In the genomic region with DNA sequence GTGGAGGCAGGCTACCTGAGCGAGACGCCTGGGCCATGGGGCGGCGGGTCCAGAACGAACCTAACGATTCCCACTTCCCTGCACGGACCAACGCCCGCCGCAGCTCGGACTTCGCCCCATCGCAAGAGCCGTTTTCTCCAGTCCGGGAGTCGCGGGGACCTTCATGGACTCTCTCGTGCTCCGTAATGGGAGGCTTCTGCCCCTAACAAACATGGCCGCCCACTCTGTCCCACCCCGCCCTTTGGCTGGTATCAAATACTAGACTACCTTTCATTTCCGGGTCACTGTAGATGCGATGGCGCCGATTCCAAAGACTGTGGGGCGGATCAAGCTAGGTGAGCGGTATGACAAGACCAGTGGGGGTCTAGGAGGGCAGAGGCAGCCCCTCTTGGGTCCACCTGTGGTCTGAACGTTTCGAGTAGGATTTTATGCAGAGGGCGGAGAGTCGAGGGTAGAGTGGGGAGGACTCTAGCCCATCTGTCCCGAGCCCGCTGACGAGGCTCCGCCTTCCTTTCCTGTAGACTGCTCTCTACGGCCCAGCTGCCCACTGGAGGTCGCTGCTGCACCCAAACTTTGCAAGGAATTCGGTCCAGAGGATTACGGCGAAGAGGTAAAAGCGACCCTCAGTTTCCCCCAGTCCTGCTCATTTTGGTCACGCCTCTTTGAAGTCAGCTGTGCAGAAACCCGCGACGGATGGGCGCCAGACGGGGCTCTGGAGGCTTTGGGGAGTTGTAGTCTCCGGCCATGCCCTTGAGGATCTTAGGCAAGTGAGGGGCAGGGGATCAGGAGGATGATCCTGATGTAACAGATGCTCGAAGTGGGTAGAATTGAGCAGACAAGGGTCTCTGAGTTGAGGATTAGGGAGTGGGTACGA, we compare ENCODE assay signal across 7 cellular contexts. TPM values are rescaled to one million over a fixed set of nuclear protein-coding genes. Genes with fewer than 3 reads are reported as not detected.
A peak's percentile ranks its signal among the peaks of the same experiment; 100 is the strongest.
DNase-seq lines count a peak whose midpoint lies in the region; ATAC-seq, FAIRE-seq and TF ChIP-seq lines count a peak whose summit lies in the region.

A gene with protein sequence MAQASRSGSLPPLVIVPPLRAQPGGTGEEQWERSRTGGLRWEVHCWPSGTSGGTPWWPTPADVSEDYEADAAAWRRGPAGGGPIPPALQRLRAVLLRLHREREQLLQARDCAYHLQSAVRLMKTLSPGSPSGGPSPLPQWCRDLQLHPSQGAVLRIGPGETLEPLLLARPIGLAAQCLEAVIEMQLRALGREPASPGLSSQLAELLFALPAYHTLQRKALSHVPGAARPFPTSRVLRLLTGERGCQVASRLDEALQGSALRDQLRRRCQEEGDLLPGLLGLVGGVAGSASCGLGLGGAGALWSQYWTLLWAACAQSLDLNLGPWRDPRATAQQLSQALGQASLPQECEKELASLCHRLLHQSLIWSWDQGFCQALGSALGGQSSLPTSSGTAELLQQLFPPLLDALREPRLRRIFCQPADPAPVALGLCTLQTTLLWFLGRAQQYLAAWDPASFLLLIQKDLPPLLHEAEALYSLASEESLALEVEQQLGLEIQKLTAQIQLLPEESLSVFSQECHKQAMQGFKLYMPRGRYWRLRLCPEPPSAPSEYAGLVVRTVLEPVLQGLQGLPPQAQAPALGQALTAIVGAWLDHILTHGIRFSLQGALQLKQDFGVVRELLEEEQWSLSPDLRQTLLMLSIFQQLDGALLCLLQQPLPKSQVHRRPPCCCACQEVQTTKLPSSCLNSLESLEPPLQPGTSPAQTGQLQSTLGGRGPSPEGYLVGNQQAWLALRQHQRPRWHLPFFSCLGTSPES (minus strand): TSS at position 198 of the 874 bp plus-strand sequence. CDS start 161 bp downstream, at position 37.
A gene (plus strand): TSS at position 281 of the 874 bp plus-strand sequence. CDS start 15 bp downstream, at position 296.

- H3K4me3 Mint-ChIP-seq in T-helper 2 cell treated with Interferon-gamma antibody and Interleukin-4, amounts not matched to agents 5 μg/mL and 100 μg/mL, for 36 hours: peak within 1 kb of the TSS; percentile 99
- H3K4me3 Mint-ChIP-seq in astrocyte (ENCODE audit: unreplicated experiment): peak within 1 kb of the TSS; percentile 98

- 3% methylated on average over 50 of the region's 50 CpGs for WGBS in hepatocyte (ENCODE audit: low lambda C conversion rate, missing lambda C conversion rate)

- peak within 1 kb of the TSS; percentile 88 for H3K9ac ChIP-seq in astrocyte (ENCODE audit: low read length)

- no peak for FAIRE-seq in astrocyte (lab: Jason Lieb, UNC)

- H3K27me3 ChIP-seq in astrocyte (ENCODE audit: insufficient read depth, low read length): no peaks in the 10 kb centered on the region
- no peaks in the 10 kb centered on the region for H3K27me3 ChIP-seq in hepatocyte

- H3K4me2 ChIP-seq in astrocyte (ENCODE audit: low read length) (peak within 1 kb of the TSS; percentile 97), hepatocyte (peak within 1 kb of the TSS; percentile 100)

- H3K36me3 ChIP-seq in astrocyte (ENCODE audit: insufficient read depth, low read length): peaks cover 3% of the 10 kb centered on the region
- no peaks in the 10 kb centered on the region for H3K36me3 ChIP-seq in hepatocyte (replicated peaks; ENCODE audit: insufficient read depth, low read depth)

- H4K20me1 ChIP-seq in astrocyte (ENCODE audit: insufficient read depth, low read length) (peaks cover 13% of the 10 kb centered on the region), hepatocyte (ENCODE audit: insufficient read depth, poor library complexity, severe bottlenecking) (no peaks in the 10 kb centered on the region)

- H3K79me2 ChIP-seq in astrocyte (ENCODE audit: insufficient read depth, low read length) (peaks cover 37% of the 10 kb centered on the region), hepatocyte (peaks cover 55% of the 10 kb centered on the region)

- DNase-seq in NCI-H187 (lab: John Stamatoyannopoulos, UW): peak; percentile 73 to 91
- DNase-seq in T-helper 2 cell treated with Interferon-gamma antibody and Interleukin-4, amounts not matched to agents 5 μg/mL and 100 μg/mL, for 36 hours (ENCODE audit: low spot score): peak; percentile 91
- DNase-seq in astrocyte (ENCODE audit: low read depth): peak; percentile 89
- peak; percentile 97 for DNase-seq in hepatocyte (ENCODE audit: low spot score)
- DNase-seq in retinal pigment epithelial cell (ENCODE audit: low read depth): peak; percentile 83

- ATAC-seq in GM18499 (IDR thresholded peaks at IDR 0.05; ENCODE audit: insufficient read depth, unreplicated experiment) (peak; percentile 70), HG02938 (IDR thresholded peaks at IDR 0.05; ENCODE audit: unreplicated experiment) (peak; percentile 91)

- H3K9me3 ChIP-seq in astrocyte (ENCODE audit: insufficient read depth, low read depth, low read length) (no peaks in the 10 kb centered on the region), hepatocyte (ENCODE audit: low read depth) (no peaks in the 10 kb centered on the region)

- H3K9me3 Mint-ChIP-seq in T-helper 2 cell treated with Interferon-gamma antibody and Interleukin-4, amounts not matched to agents 5 μg/mL and 100 μg/mL, for 36 hours: no peaks in the 10 kb centered on the region
- H3K9me3 Mint-ChIP-seq in astrocyte (ENCODE audit: unreplicated experiment): no peaks in the 10 kb centered on the region

- TF ChIP-seq CTCF in astrocyte (IDR thresholded peaks at IDR 0.05; ENCODE audit: insufficient read depth, low read depth, low read length): peak; percentile 88
- TF ChIP-seq CTCF in hepatocyte (IDR thresholded peaks at IDR 0.05; ENCODE audit: poor library complexity): peak; percentile 96
- peak; percentile 93 for TF ChIP-seq CTCF in retinal pigment epithelial cell (conservative IDR thresholded peaks at IDR 0.05; ENCODE audit: low read depth, low read length)

- peaks cover 25% of the 10 kb centered on the region for H3K4me1 Mint-ChIP-seq in T-helper 2 cell treated with Interferon-gamma antibody and Interleukin-4, amounts not matched to agents 5 μg/mL and 100 μg/mL, for 36 hours (ENCODE audit: low read depth)
- peaks cover 3% of the 10 kb centered on the region for H3K4me1 Mint-ChIP-seq in astrocyte (ENCODE audit: low read depth, unreplicated experiment)

- H3K27ac Mint-ChIP-seq in T-helper 2 cell treated with Interferon-gamma antibody and Interleukin-4, amounts not matched to agents 5 μg/mL and 100 μg/mL, for 36 hours: peak within 1 kb of the TSS; percentile 99
- H3K27ac Mint-ChIP-seq in astrocyte (ENCODE audit: unreplicated experiment): peak within 1 kb of the TSS; percentile 89

- H3K4me3 ChIP-seq in astrocyte (ENCODE audit: insufficient read depth, low read depth, low read length): peak within 1 kb of the TSS; percentile 97
- H3K4me3 ChIP-seq in hepatocyte: peak within 1 kb of the TSS; percentile 85
- peak within 1 kb of the TSS; percentile 84 for H3K4me3 ChIP-seq in retinal pigment epithelial cell (ENCODE audit: low read length)

- H3K36me3 Mint-ChIP-seq in T-helper 2 cell treated with Interferon-gamma antibody and Interleukin-4, amounts not matched to agents 5 μg/mL and 100 μg/mL, for 36 hours (ENCODE audit: low read depth): peaks cover 39% of the 10 kb centered on the region
- H3K36me3 Mint-ChIP-seq in astrocyte (ENCODE audit: low read depth, unreplicated experiment): peaks cover 6% of the 10 kb centered on the region

- peaks cover 15% of the 10 kb centered on the region for H3K4me1 ChIP-seq in astrocyte (ENCODE audit: insufficient read depth, low read length)
- peaks cover 18% of the 10 kb centered on the region for H3K4me1 ChIP-seq in hepatocyte (ENCODE audit: insufficient read depth)

- H2AFZ ChIP-seq in astrocyte (ENCODE audit: low read depth, low read length) (peak within 1 kb of the TSS; percentile 95), hepatocyte (peak within 1 kb of the TSS; percentile 75)

- no peaks in the 10 kb centered on the region for H3K27me3 Mint-ChIP-seq in T-helper 2 cell treated with Interferon-gamma antibody and Interleukin-4, amounts not matched to agents 5 μg/mL and 100 μg/mL, for 36 hours (ENCODE audit: low read depth)
- no peaks in the 10 kb centered on the region for H3K27me3 Mint-ChIP-seq in astrocyte (ENCODE audit: low read depth, unreplicated experiment)

- H3K9me2 ChIP-seq in hepatocyte (replicated peaks; ENCODE audit: insufficient read depth): no peaks in the 10 kb centered on the region

- H3K27ac ChIP-seq in astrocyte (ENCODE audit: low read depth, low read length): peak within 1 kb of the TSS; percentile 83
- peak within 1 kb of the TSS; percentile 86 for H3K27ac ChIP-seq in hepatocyte

RNA-seq across cellular contexts. Expression of the first gene that starts in this region (rescaled TPM):
- total RNA-seq in astrocyte (10.6 and 11.2 TPM in 2 replicates), hepatocyte (11.6 and 15.9 TPM in 2 replicates)
- 16.6 and 21.3 TPM in 2 replicates for polyA plus RNA-seq in hepatocyte

RNA-seq across cellular contexts. Expression of the second gene that starts in this region (rescaled TPM):
- total RNA-seq in astrocyte (12.0 and 14.1 TPM in 2 replicates), hepatocyte (19.9 and 25.1 TPM in 2 replicates)
- 21.3 and 23.8 TPM in 2 replicates for polyA plus RNA-seq in hepatocyte

Comparison
In these comparisons a context has a peak if more than half of its experiments do, and no peak if none do; other contexts are left out.
1. Peak in every context shown above with its lines: DNase-seq, ATAC-seq, H3K4me3 ChIP-seq and H3K27ac ChIP-seq.